8 cellular contexts compared by ENCODE assay signal in genomic region chr18:13726228-13726971, GRCh38. TPM values are rescaled to one million over a fixed set of nuclear protein-coding genes. Genes with fewer than 3 reads are reported as not detected.
DNase-seq lines count a peak whose midpoint lies in the region; ATAC-seq and FAIRE-seq lines count a peak whose summit lies in the region.

FAM210A (minus strand) TSS chr18:13726558; CDS start chr18:13682077, 44,481 bp downstream.
RNMT (plus strand) TSS chr18:13726673; CDS start chr18:13731518, 4,845 bp downstream.

- H3K36me3 Mint-ChIP-seq in activated CD8-positive, alpha-beta memory T cell treated with anti-CD3 and anti-CD28 coated beads, Interleukin-2, amount 10 ng/mL, durations not matched to agents 7 days and 5 days: peaks cover 30% of the 10 kb centered on the region

- H3K4me1 ChIP-seq in endocrine pancreas (ENCODE audit: control insufficient read depth, insufficient read depth, low read length) (peaks cover 7% of the 10 kb centered on the region), mesenchymal stem cell (ENCODE audit: control insufficient read depth, insufficient read depth, low read depth, low read length) (no peaks in the 10 kb centered on the region)

- peak within 1 kb of the TSS; percentile 95 for H3K27ac Mint-ChIP-seq in activated CD8-positive, alpha-beta memory T cell treated with anti-CD3 and anti-CD28 coated beads, Interleukin-2, amount 10 ng/mL, durations not matched to agents 7 days and 5 days

- H3K27me3 Mint-ChIP-seq in activated CD8-positive, alpha-beta memory T cell treated with anti-CD3 and anti-CD28 coated beads, Interleukin-2, amount 10 ng/mL, durations not matched to agents 7 days and 5 days: no peaks in the 10 kb centered on the region

- H3K9ac ChIP-seq in endocrine pancreas (ENCODE audit: control insufficient read depth, insufficient read depth, low read length) (peak within 1 kb of the TSS; percentile 98), mesenchymal stem cell (ENCODE audit: low read length) (peak within 1 kb of the TSS; percentile 98)

- H3K4me3 ChIP-seq in endocrine pancreas (ENCODE audit: control insufficient read depth, insufficient read depth, low read length) (peak within 1 kb of the TSS; percentile 98), mesenchymal stem cell (ENCODE audit: insufficient read depth in 1 of 2, low read depth in 1 of 2, low read length in 2 of 2) (peak within 1 kb of the TSS; percentile 95 to 100)

- H3K27me3 ChIP-seq in endocrine pancreas (ENCODE audit: control insufficient read depth, insufficient read depth, low read length) (no peaks in the 10 kb centered on the region), mesenchymal stem cell (ENCODE audit: control insufficient read depth in 1 of 2, insufficient read depth in 1 of 2, low read length in 2 of 2) (no peaks in the 10 kb centered on the region)

- H2BK12ac ChIP-seq in mesenchymal stem cell (ENCODE audit: low read length in 2 of 2): peak within 1 kb of the TSS in 1 of 2 experiments; percentile 75

- ATAC-seq in GM21367 (IDR thresholded peaks at IDR 0.05; ENCODE audit: unreplicated experiment): peak; percentile 88
- peak; percentile 96 for ATAC-seq in activated CD8-positive, alpha-beta memory T cell treated with anti-CD3 and anti-CD28 coated beads, Interleukin-2, amount 10 ng/mL, durations not matched to agents 7 days and 5 days

- peaks cover 19% of the 10 kb centered on the region for H3K79me1 ChIP-seq in mesenchymal stem cell (replicated peaks; ENCODE audit: low read length, poor library complexity, severe bottlenecking)

- H3K9me3 Mint-ChIP-seq in activated CD8-positive, alpha-beta memory T cell treated with anti-CD3 and anti-CD28 coated beads, Interleukin-2, amount 10 ng/mL, durations not matched to agents 7 days and 5 days (ENCODE audit: low read depth): no peaks in the 10 kb centered on the region

- peak within 1 kb of the TSS; percentile 91 for H3K4me2 ChIP-seq in mesenchymal stem cell (ENCODE audit: low read length, poor library complexity, severe bottlenecking)

- H2BK15ac ChIP-seq in mesenchymal stem cell (ENCODE audit: low read depth, poor library complexity, severe bottlenecking): peak within 1 kb of the TSS; percentile 78

- H4K91ac ChIP-seq in mesenchymal stem cell (ENCODE audit: low read length): peak within 1 kb of the TSS; percentile 61

- H3K14ac ChIP-seq in mesenchymal stem cell (ENCODE audit: low read length in 2 of 2): peak within 1 kb of the TSS in 1 of 2 experiments; percentile 89

- H3K36me3 ChIP-seq in endocrine pancreas (ENCODE audit: control insufficient read depth, insufficient read depth, low read length) (no peaks in the 10 kb centered on the region), mesenchymal stem cell (ENCODE audit: control insufficient read depth in 1 of 2, insufficient read depth in 2 of 2, low read depth in 1 of 2, low read length in 2 of 2) (peaks cover 3 to 5% of the 10 kb centered on the region in 2 experiments)

- no peaks in the 10 kb centered on the region for H3K9me3 ChIP-seq in endocrine pancreas (ENCODE audit: control insufficient read depth, low read length)
- no peaks in the 10 kb centered on the region for H3K9me3 ChIP-seq in mesenchymal stem cell (ENCODE audit: control insufficient read depth, low read length)

- DNase-seq in COR-L47 (lab: John Stamatoyannopoulos, UW) (peak; percentile 98), HTR-8/SVneo (ENCODE audit: insufficient read length, low spot score) (peak; percentile 85), NOMO-1 treated with dmso at 0.1 percent for 144 hours (lab: John Stamatoyannopoulos, UW; ENCODE audit: unreplicated experiment) (peak; percentile 91), mesenchymal stem cell (peak; percentile 96)
- DNase-seq in activated CD8-positive, alpha-beta memory T cell treated with anti-CD3 and anti-CD28 coated beads, Interleukin-2, amount 10 ng/mL, durations not matched to agents 7 days and 5 days: peak; percentile 97
- DNase-seq in stimulated activated CD8-positive, alpha-beta memory T cell treated with anti-CD3 and anti-CD28 coated beads, Interleukin-12 subunit alpha, Interleukin-12 subunit beta, amount 100 ng/mL, for 4 hours (ENCODE audit: low read depth): peak; percentile 92

- H3K4me3 Mint-ChIP-seq in activated CD8-positive, alpha-beta memory T cell treated with anti-CD3 and anti-CD28 coated beads, Interleukin-2, amount 10 ng/mL, durations not matched to agents 7 days and 5 days: peak within 1 kb of the TSS; percentile 95

- peak within 1 kb of the TSS; percentile 91 for H4K8ac ChIP-seq in mesenchymal stem cell (ENCODE audit: low read length)

- WGBS in mesenchymal stem cell: under 1% methylated on average over 72 of the region's 77 CpGs

- no peak within 1 kb of the TSS for H2BK120ac ChIP-seq in mesenchymal stem cell (ENCODE audit: low read depth, low read length)

- peak within 1 kb of the TSS; percentile 99 for H2AFZ ChIP-seq in mesenchymal stem cell (ENCODE audit: low read depth, low read length)

- peak within 1 kb of the TSS; percentile 69 to 87 for H3K23ac ChIP-seq in mesenchymal stem cell (ENCODE audit: low read length in 2 of 2)

- peak; percentile 79 for FAIRE-seq in HTR-8/SVneo (lab: Jason Lieb, UNC)

- H3K4ac ChIP-seq in mesenchymal stem cell (ENCODE audit: low read depth in 1 of 2, low read length in 2 of 2): peak within 1 kb of the TSS; percentile 77 to 89

- H2AK5ac ChIP-seq in mesenchymal stem cell (ENCODE audit: low read length, severe bottlenecking): no peak within 1 kb of the TSS

- peak within 1 kb of the TSS; percentile 96 to 97 for H3K18ac ChIP-seq in mesenchymal stem cell (ENCODE audit: low read depth in 1 of 2, low read length in 2 of 2)

- CTCF ChIA-PET in activated CD8-positive, alpha-beta memory T cell treated with anti-CD3 and anti-CD28 coated beads, Interleukin-2, amount 10 ng/mL, durations not matched to agents 7 days and 5 days (lab: Charles Lee): interaction anchor here (0.9 to 2.2 kb wide), 6 partner anchors 9 to 510 kb away, joined by 3 to 8 read pairs (median 4); no protein-coding TSS in a partner anchor

- peak within 1 kb of the TSS; percentile 93 for H3K27ac ChIP-seq in mesenchymal stem cell (ENCODE audit: low read length, poor library complexity, severe bottlenecking)

- H2BK5ac ChIP-seq in mesenchymal stem cell (ENCODE audit: low read depth, low read length, poor library complexity, severe bottlenecking): peak within 1 kb of the TSS; percentile 67

- peaks cover 55% of the 10 kb centered on the region for H3K4me1 Mint-ChIP-seq in activated CD8-positive, alpha-beta memory T cell treated with anti-CD3 and anti-CD28 coated beads, Interleukin-2, amount 10 ng/mL, durations not matched to agents 7 days and 5 days

RNA-seq across cellular contexts. Expression of gene FAM210A, which starts in this region (rescaled TPM):
- 10 to 100 TPM; 20.9 to 26.4 TPM for total RNA-seq in activated CD8-positive, alpha-beta memory T cell treated with anti-CD3 and anti-CD28 coated beads, Interleukin-2, amount 10 ng/mL, durations not matched to agents 7 days and 5 days
- 9.3 TPM for polyA plus RNA-seq in mesenchymal stem cell (2013, experiment 1 of 2)
- polyA plus RNA-seq in mesenchymal stem cell (2013, experiment 2 of 2): 9.8 TPM

RNA-seq across cellular contexts. Expression of gene RNMT, which starts in this region (rescaled TPM):
- total RNA-seq in activated CD8-positive, alpha-beta memory T cell treated with anti-CD3 and anti-CD28 coated beads, Interleukin-2, amount 10 ng/mL, durations not matched to agents 7 days and 5 days: 10 to 100 TPM; 28.0 to 35.5 TPM
- polyA plus RNA-seq in mesenchymal stem cell (2013, experiment 1 of 2): 29.3 TPM
- 31.4 TPM for polyA plus RNA-seq in mesenchymal stem cell (2013, experiment 2 of 2)

Comparison
In these comparisons a context has a peak if more than half of its experiments do, and no peak if none do; other contexts are left out.
1. Peak in every context shown above with its lines: DNase-seq, ATAC-seq, H3K4me3 ChIP-seq and H3K27ac ChIP-seq.